In the genomic region with DNA sequence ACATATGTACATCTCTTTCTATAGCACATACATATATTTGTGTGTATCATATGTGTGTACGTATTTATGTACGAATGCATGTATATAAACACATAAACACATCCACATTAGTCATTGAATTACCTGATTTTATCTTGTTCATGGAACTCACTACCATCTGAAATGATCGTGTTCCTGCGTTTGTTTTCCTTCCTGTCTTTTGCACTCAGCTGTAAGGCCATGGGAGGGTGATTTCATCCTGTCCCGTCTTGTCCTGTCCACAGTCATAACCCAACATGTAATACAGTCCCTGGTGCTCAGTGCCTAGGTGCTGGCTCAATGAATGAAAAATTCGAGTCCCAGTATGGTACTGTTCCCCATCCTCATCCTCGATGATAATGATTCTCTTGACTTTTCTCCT, we compare ENCODE assay signal across 31 cellular contexts.
"Had no signal": no experiment of that assay in that cellular context is flagged by ENCODE, and none has a peak within 500 bp of the region (broad histone marks: within the 10 kb centered on the region; RNA-seq: fewer than 3 reads in every experiment).

No MANE protein-coding gene starts in this region.

- H3K27ac Mint-ChIP-seq: mesothelial cell of epicardium; naive B cell; natural killer cell; nephron progenitor cell; neural progenitor cell; progenitor cell of endocrine pancreas; stimulated activated naive B cell treated with anti-CD40 and anti-IgM and Interleukin-4, amounts not matched to agents 10 μg/mL and 1 μg/mL and 100 μg/mL, for 72 hours had no signal

- H3K9me3 Mint-ChIP-seq: natural killer cell had no signal

- DNase-seq: kidney glomerular epithelial cell; left cardiac atrium; left ventricle myocardium superior; lower lobe of right lung; mesendoderm; naive B cell; natural killer cell; nephron progenitor cell; occipital lobe; ovary; right lobe of liver; stimulated activated CD4-positive, alpha-beta T cell treated with anti-CD3 and anti-CD28 coated beads, Interleukin-1b, Interleukin-23, amount 100 ng/mL, for 48 hours; stimulated activated CD4-positive, alpha-beta T cell treated with anti-CD3 and anti-CD28 coated beads, Interleukin-2, amount 100 ng/mL, for 48 hours; stimulated activated CD4-positive, alpha-beta T cell treated with anti-CD3 and anti-CD28 coated beads, Interleukin-4, amount 100 ng/mL, for 4 hours; stimulated activated CD8-positive, alpha-beta memory T cell treated with anti-CD3 and anti-CD28 coated beads, Interleukin-4, amount 100 ng/mL, for 48 hours; stimulated activated naive B cell treated with anti-CD40 and anti-IgM and Interleukin-4, amounts not matched to agents 10 μg/mL and 1 μg/mL and 100 μg/mL, for 72 hours; stimulated activated naive CD8-positive, alpha-beta T cell treated with anti-CD3 and anti-CD28 coated beads, Interleukin-15, Interleukin-2, amounts not matched to agents 100 U/mL and 50 U/mL, for 24 hours; stomach; testis; thyroid gland; transverse colon; upper lobe of left lung had no signal

- ATAC-seq: left cardiac atrium; left lobe of liver; left ventricle myocardium superior; lower lobe of right lung; natural killer cell; right lobe of liver; stimulated activated naive B cell treated with anti-CD40 and anti-IgM and Interleukin-4, amounts not matched to agents 10 μg/mL and 1 μg/mL and 100 μg/mL, for 72 hours; stimulated activated naive CD8-positive, alpha-beta T cell treated with anti-CD3 and anti-CD28 coated beads, Interleukin-15, Interleukin-2, amounts not matched to agents 100 U/mL and 50 U/mL, for 24 hours had no signal

- H3K4me3 ChIP-seq: hepatocyte, lower lobe of right lung, neural progenitor cell, ovary, right atrium auricular region, right lobe of liver, smooth muscle cell, stomach, testis, thyroid gland, transverse colon, upper lobe of left lung, vagina had no signal

- H3K4me3 Mint-ChIP-seq: mesothelial cell of epicardium; naive B cell; natural killer cell; nephron progenitor cell; neural progenitor cell; stimulated activated naive B cell treated with anti-CD40 and anti-IgM and Interleukin-4, amounts not matched to agents 10 μg/mL and 1 μg/mL and 100 μg/mL, for 72 hours had no signal

- H3K27ac ChIP-seq: hepatocyte, lower lobe of right lung, neural progenitor cell, neutrophil, ovary, right atrium auricular region, right lobe of liver, stomach, testis, thyroid gland, transverse colon, upper lobe of left lung, vagina had no signal

- H3K4me1 Mint-ChIP-seq: mesothelial cell of epicardium; naive B cell; stimulated activated naive B cell treated with anti-CD40 and anti-IgM and Interleukin-4, amounts not matched to agents 10 μg/mL and 1 μg/mL and 100 μg/mL, for 72 hours had no signal

- H3K36me3 Mint-ChIP-seq: mesothelial cell of epicardium, natural killer cell, neural progenitor cell had no signal
